Comparison of ENCODE assay signal across 19 cellular contexts in genomic region chr3:60114191-60114590, GRCh38.
"Had no signal": no experiment of that assay in that cellular context is flagged by ENCODE, and none has a peak within 500 bp of the region (broad histone marks: within the 10 kb centered on the region; RNA-seq: fewer than 3 reads in every experiment).

No MANE protein-coding gene starts in this region.

- DNase-seq: hypothalamus; immature natural killer cell; islet precursor cell; left ventricle myocardium inferior; mesenchymal stem cell; naive B cell; natural killer cell; nephron progenitor cell; occipital lobe; retina; right cardiac atrium; stimulated activated CD4-positive, alpha-beta T cell treated with anti-CD3 and anti-CD28 coated beads, Interleukin-12 subunit alpha, Interleukin-12 subunit beta, amount 100 ng/mL, for 4 hours; stimulated activated CD4-positive, alpha-beta T cell treated with anti-CD3 and anti-CD28 coated beads, Interleukin-15, amount 100 ng/mL, for 24 hours; stimulated activated CD4-positive, alpha-beta T cell treated with anti-CD3 and anti-CD28 coated beads, Interleukin-2, amount 100 ng/mL, for 24 hours; stimulated activated CD4-positive, alpha-beta T cell treated with anti-CD3 and anti-CD28 coated beads, Interleukin-4, amount 100 ng/mL, for 1 hour; stimulated activated naive B cell treated with anti-CD40 and anti-IgM and Interleukin-4, amounts not matched to agents 10 μg/mL and 1 μg/mL and 100 μg/mL, for 72 hours; stimulated activated naive CD8-positive, alpha-beta T cell treated with anti-CD3 and anti-CD28 coated beads, Interleukin-15, Interleukin-2, amounts not matched to agents 100 U/mL and 50 U/mL, for 24 hours; stomach; uterus had no signal
